Comparison of ENCODE assay signal across 10 cellular contexts in genomic region chr15:57611938-57612337, GRCh38. TPM values are rescaled to one million over a fixed set of nuclear protein-coding genes. Genes with fewer than 3 reads are reported as not detected.
A peak's percentile ranks its signal among the peaks of the same experiment; 100 is the strongest.
DNase-seq lines count a peak whose midpoint lies in the region; ATAC-seq, FAIRE-seq and TF ChIP-seq lines count a peak whose summit lies in the region.
"Had no signal": no experiment of that assay in that cellular context is flagged by ENCODE, and none has a peak within 500 bp of the region (broad histone marks: within the 10 kb centered on the region; RNA-seq: fewer than 3 reads in every experiment).

No MANE protein-coding gene starts in this region.

- TF ChIP-seq POLR2A in GM12892 (IDR thresholded peaks at IDR 0.05; ENCODE audit: low read depth, low read length) = no peak

- intact Hi-C loops in activated CD4-positive, alpha-beta memory T cell treated with anti-CD3 and anti-CD28 coated beads for 36 hours (cut with micrococcal nuclease) = loop anchor here (1.0 kb wide), 1 partner anchor 52 kb away; no protein-coding TSS in a partner anchor

- peaks cover 4% of the 10 kb centered on the region for H3K27me3 Mint-ChIP-seq in chondrocyte (ENCODE audit: low read depth)
- H3K27me3 Mint-ChIP-seq in activated CD4-positive, alpha-beta memory T cell treated with anti-CD3 and anti-CD28 coated beads for 36 hours = no peaks in the 10 kb centered on the region

- peak; percentile 66 for TF ChIP-seq CTCF in chondrocyte (IDR thresholded peaks at IDR 0.05)

- no peaks in the 10 kb centered on the region for H3K9me3 Mint-ChIP-seq in chondrocyte (ENCODE audit: low read depth)
- no peaks in the 10 kb centered on the region for H3K9me3 Mint-ChIP-seq in activated CD4-positive, alpha-beta memory T cell treated with anti-CD3 and anti-CD28 coated beads for 36 hours

- peak; percentile 45 for DNase-seq in DMS 273 (lab: John Stamatoyannopoulos, UW; ENCODE audit: unreplicated experiment)
- DNase-seq in DMS 273 treated with DMSO at 0.1 percent for 48 hours (lab: John Stamatoyannopoulos, UW) = no peak
- no peak for DNase-seq in chondrocyte (ENCODE audit: low spot score)
- peak; percentile 54 for DNase-seq in left lobe of liver (ENCODE audit: low spot score)
- peak; percentile 85 for DNase-seq in ureter (ENCODE audit: low spot score)
- DNase-seq in activated CD4-positive, alpha-beta memory T cell treated with anti-CD3 and anti-CD28 coated beads for 36 hours = no peak
- DNase-seq in GM12892 (ENCODE audit: insufficient read length) = no peak
- DNase-seq: cortex of kidney had no signal

- peaks cover 2% of the 10 kb centered on the region for H3K36me3 Mint-ChIP-seq in chondrocyte (ENCODE audit: low read depth)
- H3K36me3 Mint-ChIP-seq in activated CD4-positive, alpha-beta memory T cell treated with anti-CD3 and anti-CD28 coated beads for 36 hours = no peaks in the 10 kb centered on the region

- peaks cover 13% of the 10 kb centered on the region for H3K4me1 Mint-ChIP-seq in chondrocyte (ENCODE audit: low read depth)
- no peaks in the 10 kb centered on the region for H3K4me1 Mint-ChIP-seq in activated CD4-positive, alpha-beta memory T cell treated with anti-CD3 and anti-CD28 coated beads for 36 hours (ENCODE audit: low read depth)

- CTCF ChIA-PET in activated CD4-positive, alpha-beta memory T cell treated with anti-CD3 and anti-CD28 coated beads for 36 hours (lab: Charles Lee) = interaction anchor here (3.3 kb wide), 1 partner anchor 51 kb away, joined by 13 read pairs; no protein-coding TSS in a partner anchor

- POLR2A ChIA-PET in activated CD4-positive, alpha-beta memory T cell treated with anti-CD3 and anti-CD28 coated beads for 36 hours (lab: Charles Lee) = no interaction called here

- no peak for FAIRE-seq in GM12892 (lab: Jason Lieb, UNC)
- FAIRE-seq: A204.1 had no signal

- no peak overlapping the region for H3K27ac Mint-ChIP-seq in chondrocyte (ENCODE audit: unreplicated experiment)
- no peak overlapping the region for H3K27ac Mint-ChIP-seq in activated CD4-positive, alpha-beta memory T cell treated with anti-CD3 and anti-CD28 coated beads for 36 hours

- peak; percentile 96 for ATAC-seq in left lobe of liver
- ATAC-seq in GM21717 (IDR thresholded peaks at IDR 0.05; ENCODE audit: unreplicated experiment) = no peak

- no peak overlapping the region for H3K4me3 Mint-ChIP-seq in chondrocyte (ENCODE audit: unreplicated experiment)
- no peak overlapping the region for H3K4me3 Mint-ChIP-seq in activated CD4-positive, alpha-beta memory T cell treated with anti-CD3 and anti-CD28 coated beads for 36 hours

RNA-seq across cellular contexts. Expression of gene MYZAP, which starts 20.2 kb away (rescaled TPM):
- total RNA-seq in chondrocyte = 0.17 to 1.9 TPM in 2 of 3 replicates, not detected in the other
- 0.58 TPM for total RNA-seq in left lobe of liver
- total RNA-seq in ureter = 29.3 TPM
- total RNA-seq in activated CD4-positive, alpha-beta memory T cell treated with anti-CD3 and anti-CD28 coated beads for 36 hours = under 1 TPM; 0.55 to 0.63 TPM
- polyA plus RNA-seq in GM12892 (2012; ENCODE audit: missing spikeins) = not detected

Comparison
In these comparisons a context has a peak if more than half of its experiments do, and no peak if none do; other contexts are left out.
1. DNase-seq: peak in DMS 273 (single experiment), left lobe of liver (single experiment) and ureter (single experiment); none in DMS 273 treated with DMSO at 0.1 percent for 48 hours (single experiment), chondrocyte (single experiment), activated CD4-positive, alpha-beta memory T cell treated with anti-CD3 and anti-CD28 coated beads for 36 hours (single experiment) and GM12892 (single experiment).
2. RNA of gene MYZAP, which starts 20.2 kb away (total RNA-seq): 29.3 TPM in ureter (single experiment); 0.55 to 0.63 TPM in activated CD4-positive, alpha-beta memory T cell treated with anti-CD3 and anti-CD28 coated beads for 36 hours, 0.58 TPM in left lobe of liver (single experiment) and 0.17 to 1.9 TPM in chondrocyte; every median in the first group is over 10 times any median in the second.